9 cellular contexts compared by ENCODE assay signal in genomic region chr1:107776898-107777663, GRCh38.
A peak's percentile ranks its signal among the peaks of the same experiment; 100 is the strongest.
DNase-seq lines count a peak whose midpoint lies in the region; ATAC-seq and TF ChIP-seq lines count a peak whose summit lies in the region.
"Had no signal": no experiment of that assay in that cellular context is flagged by ENCODE, and none has a peak within 500 bp of the region (broad histone marks: within the 10 kb centered on the region; RNA-seq: fewer than 3 reads in every experiment).

No MANE protein-coding gene starts in this region.

- no peak overlapping the region for H3K27ac ChIP-seq in left lung
- no peak overlapping the region for H3K27ac ChIP-seq in effector memory CD4-positive, alpha-beta T cell (ENCODE audit: insufficient read depth, low read length, poor library complexity, severe bottlenecking)
- H3K27ac ChIP-seq in WERI-Rb-1, result no peak overlapping the region

- H3K36me3 ChIP-seq in left lung, result no peaks in the 10 kb centered on the region
- H3K36me3 ChIP-seq in effector memory CD4-positive, alpha-beta T cell (ENCODE audit: control insufficient read depth, insufficient read depth, low read length), result no peaks in the 10 kb centered on the region
- no peaks in the 10 kb centered on the region for H3K36me3 ChIP-seq in WERI-Rb-1

- ATAC-seq in GM19372 (IDR thresholded peaks at IDR 0.05; ENCODE audit: low read depth, unreplicated experiment), result peak; percentile 85
- ATAC-seq in HG03060 (IDR thresholded peaks at IDR 0.05; ENCODE audit: low read depth, unreplicated experiment), result peak; percentile 60
- no peak for ATAC-seq in left lung

- DNase-seq in NCI-H345 treated with DMSO at 0.1 percent for 48 hours (lab: John Stamatoyannopoulos, UW; ENCODE audit: unreplicated experiment), result peak; percentile 36
- DNase-seq in left lung, result no peak
- no peak for DNase-seq in effector memory CD4-positive, alpha-beta T cell
- DNase-seq in WERI-Rb-1, result no peak
- no peak for DNase-seq in NCI-H1694 treated with DMSO at 0.1 percent for 48 hours (lab: John Stamatoyannopoulos, UW)
- DNase-seq: trophoblast cell had no signal

- intact Hi-C loops in left lung (cut with DNase I), result no loop called here

- no peaks in the 10 kb centered on the region for H3K4me1 ChIP-seq in left lung
- H3K4me1 ChIP-seq in effector memory CD4-positive, alpha-beta T cell (ENCODE audit: control insufficient read depth, insufficient read depth, low read length, poor library complexity, severe bottlenecking), result no peaks in the 10 kb centered on the region

- H3K4me3 ChIP-seq in GM08714 (ENCODE audit: low read length) (peak overlapping the region; percentile 6), left lung (no peak overlapping the region), WERI-Rb-1 (ENCODE audit: low read depth, low read length) (no peak overlapping the region)
- no peak overlapping the region for H3K4me3 ChIP-seq in effector memory CD4-positive, alpha-beta T cell (ENCODE audit: insufficient read depth, low read depth, low read length, poor library complexity, severe bottlenecking)

- no peak for TF ChIP-seq CTCF in left lung (IDR thresholded peaks at IDR 0.05)
- no peak for TF ChIP-seq CTCF in WERI-Rb-1 (IDR thresholded peaks at IDR 0.05; ENCODE audit: low read depth, low read length)

- H3K9me3 ChIP-seq in left lung, result no peaks in the 10 kb centered on the region
- no peaks in the 10 kb centered on the region for H3K9me3 ChIP-seq in effector memory CD4-positive, alpha-beta T cell (ENCODE audit: control insufficient read depth, low read length)
- no peaks in the 10 kb centered on the region for H3K9me3 ChIP-seq in WERI-Rb-1 (ENCODE audit: severe bottlenecking)

- no peaks in the 10 kb centered on the region for H3K27me3 ChIP-seq in left lung
- no peaks in the 10 kb centered on the region for H3K27me3 ChIP-seq in effector memory CD4-positive, alpha-beta T cell (replicated peaks; ENCODE audit: control insufficient read depth, insufficient read depth, low read length, poor library complexity, severe bottlenecking)
- H3K27me3 ChIP-seq in WERI-Rb-1 (ENCODE audit: insufficient read depth, low read depth, severe bottlenecking), result no peaks in the 10 kb centered on the region
